ENCODE assay signal across 22 cellular contexts in genomic region chr3:144521131-144521530, GRCh38.
"Had no signal": no experiment of that assay in that cellular context is flagged by ENCODE, and none has a peak within 500 bp of the region (broad histone marks: within the 10 kb centered on the region; RNA-seq: fewer than 3 reads in every experiment).

No MANE protein-coding gene starts in this region.

- DNase-seq: activated CD4-positive, alpha-beta memory T cell treated with anti-CD3 and anti-CD28 coated beads for 36 hours; activated CD4-positive, alpha-beta T cell treated with anti-CD3 and anti-CD28 coated beads, Interleukin-2, amount 10 ng/mL, durations not matched to agents 7 days and 5 days; activated CD4-positive, CD25-positive, alpha-beta regulatory T cell; activated CD8-positive, alpha-beta memory T cell treated with anti-CD3 and anti-CD28 coated beads for 24 hours; activated gamma-delta T cell; activated naive CD4-positive, alpha-beta T cell treated with anti-CD3 and anti-CD28 coated beads for 36 hours; activated T-cell treated with anti-CD3 and anti-CD28 coated beads, Interleukin-2, amount 50 U/mL, for 48 hours; amygdala; MV-4-11; NCI-H1092 treated with DMSO at 0.1 percent for 48 hours; NCI-H1694; NCI-H2029 treated with DMSO at 0.1 percent for 48 hours; NCI-H226; NK-92 treated with Interleukin-12 subunit alpha and Interleukin-12 subunit beta, amount 100 ng/mL, for 24 hours; OCI-M1; RPMI8226; T-cell; T-helper 2 cell; T1000 had no signal

- ATAC-seq: activated T-helper 17 cell treated with anti-CD3 and anti-CD28 coated beads, Interleukin-2, amount 50 U/mL, for 72 hours; Panc1; Right ventricle myocardium inferior; T-cell had no signal
